8 cellular contexts compared by ENCODE assay signal in the genomic region with DNA sequence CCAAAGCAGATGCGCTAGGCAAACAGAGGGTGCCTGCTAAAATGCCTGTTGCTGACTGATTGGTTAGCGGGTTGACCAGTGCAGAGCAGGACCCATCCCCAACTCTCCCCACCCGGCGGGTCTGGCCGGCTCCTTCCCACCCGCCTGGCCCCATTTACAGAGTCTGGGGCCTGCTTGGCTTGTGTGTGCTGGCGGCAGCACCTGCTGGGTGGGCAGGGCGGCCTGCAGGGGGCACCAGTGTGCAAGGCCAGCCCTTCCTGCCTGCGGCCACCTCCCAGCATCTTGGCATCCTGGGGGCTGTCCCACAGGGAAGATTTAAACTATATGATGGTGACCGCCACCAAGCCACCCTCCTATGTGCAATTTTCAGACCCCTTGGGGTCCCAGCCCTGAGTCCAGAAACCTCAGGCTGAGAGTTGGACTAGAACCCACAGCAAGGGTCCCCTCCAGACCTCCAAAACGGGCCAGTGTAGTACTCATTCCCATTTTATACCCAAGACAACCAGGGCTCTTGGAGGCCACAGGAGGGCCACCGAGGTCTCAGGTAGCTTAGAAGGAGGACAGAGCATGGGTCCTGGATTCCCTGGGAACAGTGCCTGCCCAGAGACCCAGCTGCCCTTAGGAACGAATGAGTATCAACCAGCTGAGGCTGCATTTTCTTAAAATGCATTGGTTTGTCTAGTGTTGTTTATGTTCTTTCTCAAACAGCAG.
DNase-seq lines count a peak whose midpoint lies in the region; ATAC-seq and TF ChIP-seq lines count a peak whose summit lies in the region.

No MANE protein-coding gene starts in this region.

- H3K9me3 ChIP-seq in Peyer's patch: no peaks in the 10 kb centered on the region

- peak in 1 of 2 donors; percentile 8 for TF ChIP-seq POLR2A in Peyer's patch (IDR thresholded peaks at IDR 0.05)

- peaks cover 2 to 37% (median 6%) of the 10 kb centered on the region in 4 donors for H3K4me1 ChIP-seq in Peyer's patch

- peak; percentile 69 to 93 (median 88) for TF ChIP-seq CTCF in Peyer's patch (IDR thresholded peaks at IDR 0.05)

- peak overlapping the region in 1 of 4 donors; percentile 42 for H3K27ac ChIP-seq in Peyer's patch

- peak; percentile 35 for DNase-seq in SKM-1 treated with dmso at 0.1 percent for 144 hours (lab: John Stamatoyannopoulos, UW; ENCODE audit: unreplicated experiment)
- no peak for DNase-seq in SKM-1 (lab: John Stamatoyannopoulos, UW; ENCODE audit: unreplicated experiment)
- peak; percentile 68 to 84 (median 82) for DNase-seq in Peyer's patch
- DNase-seq in activated effector memory CD4-positive, alpha-beta T cell treated with Interleukin-2 at 50 U/mL for 16 hours: peak; percentile 56
- peak; percentile 65 for DNase-seq in globus pallidus (ENCODE audit: low spot score)
- peak; percentile 88 for DNase-seq in retina

- ATAC-seq in HG02759 (IDR thresholded peaks at IDR 0.05; ENCODE audit: unreplicated experiment): peak; percentile 73
- ATAC-seq in HG03045 (IDR thresholded peaks at IDR 0.05; ENCODE audit: unreplicated experiment): no peak

- no peak overlapping the region for H3K4me3 ChIP-seq in Peyer's patch

- no peaks in the 10 kb centered on the region for H3K36me3 ChIP-seq in Peyer's patch

- no peaks in the 10 kb centered on the region for H3K27me3 ChIP-seq in Peyer's patch
